ENCODE assay signal across 1 cellular context in the genomic region with DNA sequence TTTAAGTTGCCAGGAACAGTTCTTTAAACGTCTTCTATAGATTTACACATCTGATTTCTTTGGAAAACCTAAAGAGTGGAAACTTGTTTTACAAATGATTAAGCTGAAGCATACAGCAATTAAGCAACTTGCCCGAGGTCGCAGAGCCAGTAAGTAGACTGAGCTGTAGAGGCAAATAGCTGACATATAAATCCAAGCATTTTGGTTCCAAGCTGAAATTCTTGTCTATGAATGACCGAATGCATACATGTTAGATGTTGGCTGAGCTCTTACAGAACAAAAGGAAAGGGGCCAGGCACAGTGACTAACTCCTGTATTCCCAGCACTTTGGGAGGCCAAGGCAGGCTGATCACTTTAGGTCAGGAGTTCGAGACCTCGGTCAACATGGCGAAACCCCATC.
TF ChIP-seq lines count a peak whose summit lies in the region.

No MANE protein-coding gene starts in this region.

TF ChIP-seq in HepG2, 621 proteins besides CTCF, POLR2A, EP300 and RAD21:
- TF ChIP-seq NBN (conservative IDR thresholded peaks at IDR 0.05): no peak
- TF ChIP-seq SP1 (IDR thresholded peaks at IDR 0.05): no peak
- TF ChIP-seq SP1 (CRISPR knock-in tag; IDR thresholded peaks at IDR 0.05): no peak
- no peak for TF ChIP-seq FOXC1 (CRISPR knock-in tag; IDR thresholded peaks at IDR 0.05; ENCODE audit: borderline replicate concordance)
- TF ChIP-seq, protein P1, sequence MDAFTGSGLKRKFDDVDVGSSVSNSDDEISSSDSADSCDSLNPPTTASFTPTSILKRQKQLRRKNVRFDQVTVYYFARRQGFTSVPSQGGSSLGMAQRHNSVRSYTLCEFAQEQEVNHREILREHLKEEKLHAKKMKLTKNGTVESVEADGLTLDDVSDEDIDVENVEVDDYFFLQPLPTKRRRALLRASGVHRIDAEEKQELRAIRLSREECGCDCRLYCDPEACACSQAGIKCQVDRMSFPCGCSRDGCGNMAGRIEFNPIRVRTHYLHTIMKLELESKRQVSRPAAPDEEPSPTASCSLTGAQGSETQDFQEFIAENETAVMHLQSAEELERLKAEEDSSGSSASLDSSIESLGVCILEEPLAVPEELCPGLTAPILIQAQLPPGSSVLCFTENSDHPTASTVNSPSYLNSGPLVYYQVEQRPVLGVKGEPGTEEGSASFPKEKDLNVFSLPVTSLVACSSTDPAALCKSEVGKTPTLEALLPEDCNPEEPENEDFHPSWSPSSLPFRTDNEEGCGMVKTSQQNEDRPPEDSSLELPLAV (CRISPR knock-in tag; conservative IDR thresholded peaks at IDR 0.05; ENCODE audit: low read depth): no peak
- no peak for TF ChIP-seq ZNF567 (CRISPR knock-in tag; IDR thresholded peaks at IDR 0.05; ENCODE audit: borderline replicate concordance)
- TF ChIP-seq, protein P2, sequence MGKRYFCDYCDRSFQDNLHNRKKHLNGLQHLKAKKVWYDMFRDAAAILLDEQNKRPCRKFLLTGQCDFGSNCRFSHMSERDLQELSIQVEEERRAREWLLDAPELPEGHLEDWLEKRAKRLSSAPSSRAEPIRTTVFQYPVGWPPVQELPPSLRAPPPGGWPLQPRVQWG (CRISPR knock-in tag; IDR thresholded peaks at IDR 0.05; ENCODE audit: borderline replicate concordance, low read depth): no peak
- no peak for TF ChIP-seq ZFP82 (CRISPR knock-in tag; IDR thresholded peaks at IDR 0.05; ENCODE audit: borderline replicate concordance)
- no peak for TF ChIP-seq CC2D1A (CRISPR knock-in tag; IDR thresholded peaks at IDR 0.05)
- no peak for TF ChIP-seq MATR3 (CRISPR knock-in tag; IDR thresholded peaks at IDR 0.05)
- TF ChIP-seq RELA (CRISPR knock-in tag; IDR thresholded peaks at IDR 0.05): no peak
- no peak for TF ChIP-seq ZNF878 (CRISPR knock-in tag; IDR thresholded peaks at IDR 0.05)
- TF ChIP-seq, protein P3, sequence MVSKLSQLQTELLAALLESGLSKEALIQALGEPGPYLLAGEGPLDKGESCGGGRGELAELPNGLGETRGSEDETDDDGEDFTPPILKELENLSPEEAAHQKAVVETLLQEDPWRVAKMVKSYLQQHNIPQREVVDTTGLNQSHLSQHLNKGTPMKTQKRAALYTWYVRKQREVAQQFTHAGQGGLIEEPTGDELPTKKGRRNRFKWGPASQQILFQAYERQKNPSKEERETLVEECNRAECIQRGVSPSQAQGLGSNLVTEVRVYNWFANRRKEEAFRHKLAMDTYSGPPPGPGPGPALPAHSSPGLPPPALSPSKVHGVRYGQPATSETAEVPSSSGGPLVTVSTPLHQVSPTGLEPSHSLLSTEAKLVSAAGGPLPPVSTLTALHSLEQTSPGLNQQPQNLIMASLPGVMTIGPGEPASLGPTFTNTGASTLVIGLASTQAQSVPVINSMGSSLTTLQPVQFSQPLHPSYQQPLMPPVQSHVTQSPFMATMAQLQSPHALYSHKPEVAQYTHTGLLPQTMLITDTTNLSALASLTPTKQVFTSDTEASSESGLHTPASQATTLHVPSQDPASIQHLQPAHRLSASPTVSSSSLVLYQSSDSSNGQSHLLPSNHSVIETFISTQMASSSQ (IDR thresholded peaks at IDR 0.05; ENCODE audit: low read depth): no peak
- TF ChIP-seq, protein P3 (CRISPR knock-in tag; IDR thresholded peaks at IDR 0.05; ENCODE audit: borderline replicate concordance): no peak
- TF ChIP-seq, protein P4, sequence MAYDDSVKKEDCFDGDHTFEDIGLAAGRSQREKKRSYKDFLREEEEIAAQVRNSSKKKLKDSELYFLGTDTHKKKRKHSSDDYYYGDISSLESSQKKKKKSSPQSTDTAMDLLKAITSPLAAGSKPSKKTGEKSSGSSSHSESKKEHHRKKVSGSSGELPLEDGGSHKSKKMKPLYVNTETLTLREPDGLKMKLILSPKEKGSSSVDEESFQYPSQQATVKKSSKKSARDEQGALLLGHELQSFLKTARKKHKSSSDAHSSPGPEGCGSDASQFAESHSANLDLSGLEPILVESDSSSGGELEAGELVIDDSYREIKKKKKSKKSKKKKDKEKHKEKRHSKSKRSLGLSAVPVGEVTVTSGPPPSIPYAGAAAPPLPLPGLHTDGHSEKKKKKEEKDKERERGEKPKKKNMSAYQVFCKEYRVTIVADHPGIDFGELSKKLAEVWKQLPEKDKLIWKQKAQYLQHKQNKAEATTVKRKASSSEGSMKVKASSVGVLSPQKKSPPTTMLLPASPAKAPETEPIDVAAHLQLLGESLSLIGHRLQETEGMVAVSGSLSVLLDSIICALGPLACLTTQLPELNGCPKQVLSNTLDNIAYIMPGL (CRISPR knock-in tag; IDR thresholded peaks at IDR 0.05; ENCODE audit: borderline replicate concordance in 1 of 2, low read depth in 1 of 2): no peak
- no peak for TF ChIP-seq ZNF431 (CRISPR knock-in tag; IDR thresholded peaks at IDR 0.05; ENCODE audit: borderline replicate concordance, low read depth)
- TF ChIP-seq AGO2 (optimal IDR thresholded peaks at IDR 0.05; ENCODE audit: low read depth, low read length): no peak
- TF ChIP-seq, protein P5, sequence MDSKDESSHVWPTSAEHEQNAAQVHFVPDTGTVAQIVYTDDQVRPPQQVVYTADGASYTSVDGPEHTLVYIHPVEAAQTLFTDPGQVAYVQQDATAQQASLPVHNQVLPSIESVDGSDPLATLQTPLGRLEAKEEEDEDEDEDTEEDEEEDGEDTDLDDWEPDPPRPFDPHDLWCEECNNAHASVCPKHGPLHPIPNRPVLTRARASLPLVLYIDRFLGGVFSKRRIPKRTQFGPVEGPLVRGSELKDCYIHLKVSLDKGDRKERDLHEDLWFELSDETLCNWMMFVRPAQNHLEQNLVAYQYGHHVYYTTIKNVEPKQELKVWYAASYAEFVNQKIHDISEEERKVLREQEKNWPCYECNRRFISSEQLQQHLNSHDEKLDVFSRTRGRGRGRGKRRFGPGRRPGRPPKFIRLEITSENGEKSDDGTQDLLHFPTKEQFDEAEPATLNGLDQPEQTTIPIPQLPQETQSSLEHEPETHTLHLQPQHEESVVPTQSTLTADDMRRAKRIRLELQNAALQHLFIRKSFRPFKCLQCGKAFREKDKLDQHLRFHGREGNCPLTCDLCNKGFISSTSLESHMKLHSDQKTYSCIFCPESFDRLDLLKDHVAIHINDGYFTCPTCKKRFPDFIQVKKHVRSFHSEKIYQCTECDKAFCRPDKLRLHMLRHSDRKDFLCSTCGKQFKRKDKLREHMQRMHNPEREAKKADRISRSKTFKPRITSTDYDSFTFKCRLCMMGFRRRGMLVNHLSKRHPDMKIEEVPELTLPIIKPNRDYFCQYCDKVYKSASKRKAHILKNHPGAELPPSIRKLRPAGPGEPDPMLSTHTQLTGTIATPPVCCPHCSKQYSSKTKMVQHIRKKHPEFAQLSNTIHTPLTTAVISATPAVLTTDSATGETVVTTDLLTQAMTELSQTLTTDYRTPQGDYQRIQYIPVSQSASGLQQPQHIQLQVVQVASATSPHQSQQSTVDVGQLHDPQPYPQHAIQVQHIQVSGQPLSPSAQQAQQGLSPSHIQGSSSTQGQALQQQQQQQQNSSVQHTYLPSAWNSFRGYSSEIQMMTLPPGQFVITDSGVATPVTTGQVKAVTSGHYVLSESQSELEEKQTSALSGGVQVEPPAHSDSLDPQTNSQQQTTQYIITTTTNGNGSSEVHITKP (CRISPR knock-in tag; IDR thresholded peaks at IDR 0.05; ENCODE audit: low read depth): no peak
- TF ChIP-seq, protein P6, sequence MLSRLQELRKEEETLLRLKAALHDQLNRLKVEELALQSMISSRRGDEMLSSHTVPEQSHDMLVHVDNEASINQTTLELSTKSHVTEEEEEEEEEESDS (CRISPR knock-in tag; IDR thresholded peaks at IDR 0.05; ENCODE audit: borderline replicate concordance): no peak
- no peak for TF ChIP-seq REL (CRISPR knock-in tag; conservative IDR thresholded peaks at IDR 0.05)
- TF ChIP-seq, protein P7, sequence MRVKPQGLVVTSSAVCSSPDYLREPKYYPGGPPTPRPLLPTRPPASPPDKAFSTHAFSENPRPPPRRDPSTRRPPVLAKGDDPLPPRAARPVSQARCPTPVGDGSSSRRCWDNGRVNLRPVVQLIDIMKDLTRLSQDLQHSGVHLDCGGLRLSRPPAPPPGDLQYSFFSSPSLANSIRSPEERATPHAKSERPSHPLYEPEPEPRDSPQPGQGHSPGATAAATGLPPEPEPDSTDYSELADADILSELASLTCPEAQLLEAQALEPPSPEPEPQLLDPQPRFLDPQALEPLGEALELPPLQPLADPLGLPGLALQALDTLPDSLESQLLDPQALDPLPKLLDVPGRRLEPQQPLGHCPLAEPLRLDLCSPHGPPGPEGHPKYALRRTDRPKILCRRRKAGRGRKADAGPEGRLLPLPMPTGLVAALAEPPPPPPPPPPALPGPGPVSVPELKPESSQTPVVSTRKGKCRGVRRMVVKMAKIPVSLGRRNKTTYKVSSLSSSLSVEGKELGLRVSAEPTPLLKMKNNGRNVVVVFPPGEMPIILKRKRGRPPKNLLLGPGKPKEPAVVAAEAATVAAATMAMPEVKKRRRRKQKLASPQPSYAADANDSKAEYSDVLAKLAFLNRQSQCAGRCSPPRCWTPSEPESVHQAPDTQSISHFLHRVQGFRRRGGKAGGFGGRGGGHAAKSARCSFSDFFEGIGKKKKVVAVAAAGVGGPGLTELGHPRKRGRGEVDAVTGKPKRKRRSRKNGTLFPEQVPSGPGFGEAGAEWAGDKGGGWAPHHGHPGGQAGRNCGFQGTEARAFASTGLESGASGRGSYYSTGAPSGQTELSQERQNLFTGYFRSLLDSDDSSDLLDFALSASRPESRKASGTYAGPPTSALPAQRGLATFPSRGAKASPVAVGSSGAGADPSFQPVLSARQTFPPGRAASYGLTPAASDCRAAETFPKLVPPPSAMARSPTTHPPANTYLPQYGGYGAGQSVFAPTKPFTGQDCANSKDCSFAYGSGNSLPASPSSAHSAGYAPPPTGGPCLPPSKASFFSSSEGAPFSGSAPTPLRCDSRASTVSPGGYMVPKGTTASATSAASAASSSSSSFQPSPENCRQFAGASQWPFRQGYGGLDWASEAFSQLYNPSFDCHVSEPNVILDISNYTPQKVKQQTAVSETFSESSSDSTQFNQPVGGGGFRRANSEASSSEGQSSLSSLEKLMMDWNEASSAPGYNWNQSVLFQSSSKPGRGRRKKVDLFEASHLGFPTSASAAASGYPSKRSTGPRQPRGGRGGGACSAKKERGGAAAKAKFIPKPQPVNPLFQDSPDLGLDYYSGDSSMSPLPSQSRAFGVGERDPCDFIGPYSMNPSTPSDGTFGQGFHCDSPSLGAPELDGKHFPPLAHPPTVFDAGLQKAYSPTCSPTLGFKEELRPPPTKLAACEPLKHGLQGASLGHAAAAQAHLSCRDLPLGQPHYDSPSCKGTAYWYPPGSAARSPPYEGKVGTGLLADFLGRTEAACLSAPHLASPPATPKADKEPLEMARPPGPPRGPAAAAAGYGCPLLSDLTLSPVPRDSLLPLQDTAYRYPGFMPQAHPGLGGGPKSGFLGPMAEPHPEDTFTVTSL (CRISPR knock-in tag; IDR thresholded peaks at IDR 0.05; ENCODE audit: borderline replicate concordance): no peak
